27 cellular contexts compared by ENCODE assay signal in genomic region chr5:135861646-135862045, GRCh38. TPM values are rescaled to one million over a fixed set of nuclear protein-coding genes. Genes with fewer than 3 reads are reported as not detected.
"Had no signal": no experiment of that assay in that cellular context is flagged by ENCODE, and none has a peak within 500 bp of the region (broad histone marks: within the 10 kb centered on the region; RNA-seq: fewer than 3 reads in every experiment).

No MANE protein-coding gene starts in this region.

- H3K4me3 ChIP-seq: breast epithelium, K562, Peyer's patch had no signal

- DNase-seq: activated CD4-positive, alpha-beta memory T cell treated with anti-CD3 and anti-CD28 coated beads, Interleukin-2, amount 10 ng/mL, durations not matched to agents 7 days and 5 days; activated CD4-positive, alpha-beta T cell treated with anti-CD3 and anti-CD28 coated beads, Interleukin-2, amount 50 U/mL, for 1 hour; activated CD4-positive, CD25-positive, alpha-beta regulatory T cell; activated naive CD4-positive, alpha-beta T cell treated with anti-CD3 and anti-CD28 coated beads, Interleukin-2, amount 50 U/mL, for 16 hours; activated naive CD8-positive, alpha-beta T cell treated with anti-CD3 and anti-CD28 coated beads, Interleukin-2, amount 10 ng/mL, durations not matched to agents 7 days and 5 days; activated T-cell treated with anti-CD3 and anti-CD28 coated beads for 4 hours; aorta; caudate nucleus; Karpas-422; NCI-H1092; NCI-H1417; NCI-H1694; NCI-H2029; NCI-H2107; NCI-H2171 treated with DMSO at 0.1 percent for 48 hours; NCI-H226; NCI-H526; NCI-H82; Peyer's patch; SIG-M5; T-helper 17 cell; T-helper 9 cell had no signal

- H3K36me3 ChIP-seq: breast epithelium, Peyer's patch had no signal

- H3K27ac ChIP-seq: breast epithelium, Peyer's patch, RWPE1 had no signal

- H3K9me3 ChIP-seq: breast epithelium, Peyer's patch had no signal

- H3K4me1 ChIP-seq: breast epithelium, Peyer's patch had no signal

- H3K27me3 ChIP-seq: breast epithelium, Peyer's patch had no signal

- ATAC-seq: K562, T-helper 17 cell had no signal

RNA-seq across cellular contexts. Expression of gene SLC25A48, which starts 27.2 kb away (rescaled TPM):
- total RNA-seq: activated CD4-positive, alpha-beta memory T cell treated with anti-CD3 and anti-CD28 coated beads, Interleukin-2, amount 10 ng/mL, durations not matched to agents 7 days and 5 days; activated CD8-positive, alpha-beta memory T cell treated with anti-CD3 and anti-CD28 coated beads for 36 hours; activated naive CD8-positive, alpha-beta T cell treated with anti-CD3 and anti-CD28 coated beads, Interleukin-2, amount 10 ng/mL, durations not matched to agents 7 days and 5 days; NCI-H460; T-helper 17 cell had no signal
- polyA plus RNA-seq: aorta had no signal

RNA-seq across cellular contexts. Expression of gene IL9, which starts 34.0 kb away (rescaled TPM):
- total RNA-seq: activated CD4-positive, alpha-beta memory T cell treated with anti-CD3 and anti-CD28 coated beads, Interleukin-2, amount 10 ng/mL, durations not matched to agents 7 days and 5 days; activated naive CD8-positive, alpha-beta T cell treated with anti-CD3 and anti-CD28 coated beads, Interleukin-2, amount 10 ng/mL, durations not matched to agents 7 days and 5 days; aorta; breast epithelium; K562; NCI-H460; Peyer's patch; T-helper 17 cell had no signal
- polyA plus RNA-seq: aorta, K562 had no signal
